ENCODE assay signal across 1 cellular context in genomic region chr17:78022425-78022824, GRCh38.
TF ChIP-seq lines count a peak whose summit lies in the region.

No MANE protein-coding gene starts in this region.

TF ChIP-seq in SK-N-SH, 30 proteins besides CTCF, POLR2A, EP300 and RAD21 (continued from another document):
- TF ChIP-seq IRF3 (IDR thresholded peaks at IDR 0.05; ENCODE audit: low read depth, low read length) = no peak
TF ChIP-seq in SK-N-SH: peak in this region for 4.
